In genomic region chr18:4074647-4075046, GRCh38 we compare ENCODE assay signal across 20 cellular contexts.
"Had no signal": no experiment of that assay in that cellular context is flagged by ENCODE, and none has a peak within 500 bp of the region (broad histone marks: within the 10 kb centered on the region; RNA-seq: fewer than 3 reads in every experiment).

No MANE protein-coding gene starts in this region.

- H3K9me3 ChIP-seq: heart left ventricle, lower lobe of right lung, vagina had no signal

- H3K4me3 ChIP-seq: heart left ventricle, lower lobe of right lung, vagina had no signal

- H3K4me1 ChIP-seq: heart left ventricle, lower lobe of right lung, vagina had no signal

- H3K27ac ChIP-seq: heart left ventricle, lower lobe of right lung, vagina, WERI-Rb-1 had no signal

- H3K27me3 ChIP-seq: heart left ventricle, vagina had no signal

- H3K36me3 ChIP-seq: heart left ventricle, lower lobe of right lung, vagina, WERI-Rb-1 had no signal

- DNase-seq: activated CD4-positive, CD25-positive, alpha-beta regulatory T cell treated with anti-CD3 and anti-CD28 coated beads, Interleukin-2, amount 50 U/mL, for 72 hours; activated naive CD4-positive, alpha-beta T cell treated with Interleukin-2 at 50 U/mL for 16 hours; activated naive CD8-positive, alpha-beta T cell treated with anti-CD3 and anti-CD28 coated beads for 36 hours; activated T-cell treated with anti-CD3 and anti-CD28 coated beads, Interleukin-2, amount 50 U/mL, for 24 hours; amniotic stem cell; erythroblast; heart left ventricle; kidney; lower lobe of right lung; naive thymus-derived CD4-positive, alpha-beta T cell; occipital lobe; posterior cingulate gyrus; small intestine; stimulated activated CD4-positive, alpha-beta T cell treated with anti-CD3 and anti-CD28 coated beads, Interleukin-15, amount 100 ng/mL, for 24 hours; stimulated activated CD4-positive, alpha-beta T cell treated with anti-CD3 and anti-CD28 coated beads, Interleukin-2, amount 100 ng/mL, for 48 hours; stimulated activated CD8-positive, alpha-beta memory T cell treated with anti-CD3 and anti-CD28 coated beads, Interleukin-4, amount 100 ng/mL, for 48 hours; stimulated activated naive B cell treated with anti-CD40 and anti-IgM and Interleukin-4, amounts not matched to agents 10 μg/mL and 1 μg/mL and 100 μg/mL, for 72 hours; T-cell; WERI-Rb-1 had no signal
